23 cellular contexts compared by ENCODE assay signal in the genomic region with DNA sequence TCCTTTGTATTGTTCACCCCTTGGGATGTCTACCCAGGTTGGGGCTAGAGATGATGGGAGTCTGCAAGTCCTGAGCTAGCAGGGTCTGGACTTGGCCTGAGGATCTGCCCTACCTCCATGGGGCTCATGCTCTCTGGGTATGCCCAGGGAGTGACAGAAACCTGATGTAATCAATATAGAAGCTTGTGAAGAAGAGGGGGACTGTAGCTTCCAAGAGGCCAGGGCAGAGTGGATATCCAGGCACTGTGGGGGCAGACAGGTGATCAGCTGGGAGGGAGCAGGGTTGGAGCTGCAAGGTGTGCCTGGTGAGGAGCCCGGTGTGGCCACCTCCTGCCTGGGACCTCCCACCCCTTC.
"Had no signal": no experiment of that assay in that cellular context is flagged by ENCODE, and none has a peak within 500 bp of the region (broad histone marks: within the 10 kb centered on the region; RNA-seq: fewer than 3 reads in every experiment).

No MANE protein-coding gene starts in this region.

- ATAC-seq: activated T-cell treated with anti-CD3 and anti-CD28 coated beads, Interleukin-2, amount 50 U/mL, for 4 hours; heart left ventricle; left lobe of liver; naive thymus-derived CD4-positive, alpha-beta T cell; T-cell; WTC11 had no signal

- DNase-seq: activated CD4-positive, alpha-beta T cell treated with anti-CD3 and anti-CD28 coated beads, Interleukin-2, amount 50 U/mL, for 48 hours; activated effector memory CD4-positive, alpha-beta T cell treated with Interleukin-2 at 50 U/mL for 16 hours; activated naive CD4-positive, alpha-beta T cell treated with anti-CD3 and anti-CD28 coated beads, Interleukin-2, amount 50 U/mL, for 16 hours; activated T-cell treated with anti-CD3 and anti-CD28 coated beads, Interleukin-2, amount 50 U/mL, for 4 hours; amniotic stem cell; cortex of kidney; endodermal cell; heart left ventricle; naive thymus-derived CD4-positive, alpha-beta T cell; sigmoid colon; SJCRH30; stimulated activated CD4-positive, alpha-beta T cell treated with anti-CD3 and anti-CD28 coated beads, Interleukin-2, amount 100 ng/mL, for 48 hours; stimulated activated CD8-positive, alpha-beta memory T cell treated with anti-CD3 and anti-CD28 coated beads, Interleukin-4, amount 100 ng/mL, for 48 hours; stimulated activated naive CD4-positive, alpha-beta T cell; T-cell; T1000; thyroid gland had no signal

- H3K9me3 Mint-ChIP-seq: activated T-cell treated with anti-CD3 and anti-CD28 coated beads, Interleukin-2, amount 50 U/mL, for 4 hours; endodermal cell; naive thymus-derived CD4-positive, alpha-beta T cell; neural progenitor cell had no signal

- H3K36me3 Mint-ChIP-seq: naive thymus-derived CD4-positive, alpha-beta T cell; neural progenitor cell; T-cell; WTC11 had no signal

- H3K4me1 ChIP-seq: breast epithelium, neural progenitor cell, sigmoid colon, SJCRH30, thyroid gland had no signal

- H2AFZ ChIP-seq: neural progenitor cell had no signal

- H3K27me3 ChIP-seq: breast epithelium, heart left ventricle, neural progenitor cell, sigmoid colon, SJCRH30, thyroid gland had no signal

- H3K27ac ChIP-seq: breast epithelium, epithelial cell of prostate, neural progenitor cell, sigmoid colon, SJCRH30, thyroid gland had no signal

- H3K27me3 Mint-ChIP-seq: naive thymus-derived CD4-positive, alpha-beta T cell; T-cell had no signal

- H3K36me3 ChIP-seq: breast epithelium, neural progenitor cell, SJCRH30, thyroid gland had no signal

- H3K27ac Mint-ChIP-seq: endodermal cell, T-cell, WTC11 had no signal

- H3K4me3 ChIP-seq: breast epithelium, heart left ventricle, lung, neural progenitor cell, sigmoid colon, SJCRH30, thyroid gland had no signal

- H3K9ac ChIP-seq: neural progenitor cell had no signal

- H3K4me2 ChIP-seq: neural progenitor cell had no signal

- H3K4me3 Mint-ChIP-seq: activated T-cell treated with anti-CD3 and anti-CD28 coated beads, Interleukin-2, amount 50 U/mL, for 4 hours; endodermal cell; neural progenitor cell; T-cell; WTC11 had no signal

- H3K4me1 Mint-ChIP-seq: endodermal cell, WTC11 had no signal

- H3K9me3 ChIP-seq: breast epithelium, sigmoid colon, SJCRH30, thyroid gland had no signal
